ENCODE assay signal across 9 cellular contexts in the genomic region with DNA sequence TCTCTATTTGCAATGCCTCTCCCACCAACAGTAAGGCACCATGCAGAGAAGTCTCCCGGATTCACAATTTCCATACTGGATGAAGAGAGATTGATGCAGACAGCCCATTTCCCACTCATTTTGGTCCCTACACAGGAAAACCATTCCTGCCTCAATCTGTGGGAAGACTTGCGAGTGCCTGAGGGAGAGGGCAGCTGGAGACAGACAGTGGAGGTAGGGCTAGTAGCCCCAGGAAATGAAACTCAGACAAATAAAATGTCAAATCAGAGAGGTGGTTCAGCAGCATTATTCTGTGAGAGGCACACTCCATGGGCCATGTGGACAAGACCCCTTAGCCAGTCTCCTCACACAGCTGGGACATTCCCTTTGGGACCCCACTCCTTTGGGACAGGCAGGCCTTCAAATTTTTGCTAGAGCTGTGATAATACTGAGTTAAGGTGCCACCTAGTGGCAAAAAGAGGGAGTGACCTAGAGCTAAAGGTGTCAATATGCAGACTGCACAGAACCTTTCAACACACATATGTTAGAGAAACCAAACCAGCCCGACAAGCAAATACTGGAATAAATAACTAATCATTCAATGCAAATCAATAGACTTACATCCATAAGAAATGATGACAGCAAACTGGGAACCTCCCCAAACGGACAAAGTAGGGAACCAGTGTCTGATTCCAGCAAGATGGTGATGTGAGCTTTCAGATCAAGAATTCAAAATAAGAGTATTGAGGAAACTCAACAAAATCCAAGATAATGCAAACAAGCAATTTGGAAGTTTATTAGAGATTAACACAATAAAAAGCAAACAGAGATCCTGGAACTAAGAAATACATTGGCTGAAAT.
DNase-seq lines count a peak whose midpoint lies in the region; ATAC-seq, FAIRE-seq and TF ChIP-seq lines count a peak whose summit lies in the region.
"Had no signal": no experiment of that assay in that cellular context is flagged by ENCODE, and none has a peak within 500 bp of the region (broad histone marks: within the 10 kb centered on the region; RNA-seq: fewer than 3 reads in every experiment).

No MANE protein-coding gene starts in this region.

- no peak overlapping the region for H3K4me3 ChIP-seq in tibial artery

- H3K4me1 ChIP-seq in tibial artery = no peaks in the 10 kb centered on the region

- H3K27me3 ChIP-seq in tibial artery = no peaks in the 10 kb centered on the region

- no peak for TF ChIP-seq CTCF in tibial artery (IDR thresholded peaks at IDR 0.05)

- intact Hi-C loops in tibial artery (cut with DNase I; ENCODE audit: low total_unique reads) = no loop called here

- DNase-seq in SIG-M5 treated with dmso at 0.1 percent for 504 hours (lab: John Stamatoyannopoulos, UW; ENCODE audit: unreplicated experiment) = peak; percentile 33
- no peak for DNase-seq in SIG-M5 (lab: John Stamatoyannopoulos, UW)
- peak; percentile 45 for DNase-seq in SKM-1 treated with dmso at 0.1 percent for 144 hours (lab: John Stamatoyannopoulos, UW; ENCODE audit: unreplicated experiment)
- DNase-seq in iPS DF 4.7 (ENCODE audit: extremely low read depth, low spot score) = peak; percentile 68
- no peak for DNase-seq in tibial artery
- DNase-seq in H54 (ENCODE audit: insufficient read length, low spot score) = no peak

- no peak overlapping the region for H3K27ac ChIP-seq in tibial artery

- H3K9me3 ChIP-seq in tibial artery = peaks cover 0 to 12% (median 4%) of the 10 kb centered on the region in 3 donors

- no peak for FAIRE-seq in H54 (lab: Jason Lieb, UNC)
- FAIRE-seq: colon had no signal

- no peak for TF ChIP-seq POLR2A in H54 (IDR thresholded peaks at IDR 0.05; ENCODE audit: low read depth, low read length)

- peak; percentile 92 for ATAC-seq in GM19043 (IDR thresholded peaks at IDR 0.05; ENCODE audit: low read depth, unreplicated experiment)
- peak; percentile 88 for ATAC-seq in HG03175 (IDR thresholded peaks at IDR 0.05; ENCODE audit: unreplicated experiment)

- H3K36me3 ChIP-seq in tibial artery = no peaks in the 10 kb centered on the region

Comparison
In these comparisons a context has a peak if more than half of its experiments do, and no peak if none do; other contexts are left out.
1. DNase-seq: peak in SIG-M5 treated with dmso at 0.1 percent for 504 hours (single experiment), SKM-1 treated with dmso at 0.1 percent for 144 hours (single experiment) and iPS DF 4.7 (single experiment); none in SIG-M5 (single experiment), tibial artery (0 of 2) and H54 (single experiment).